ENCODE assay signal across 1 cellular context in genomic region chr13:51825681-51826254, GRCh38.
TF ChIP-seq lines count a peak whose summit lies in the region.

No MANE protein-coding gene starts in this region.

TF ChIP-seq in HepG2, 621 proteins besides CTCF, POLR2A, EP300 and RAD21 (continued from another document):
- no peak for TF ChIP-seq SNAPC4 (CRISPR knock-in tag; IDR thresholded peaks at IDR 0.05)
